9 cellular contexts compared by ENCODE assay signal in genomic region chr16:19210968-19211367, GRCh38.
DNase-seq lines count a peak whose midpoint lies in the region; ATAC-seq lines count a peak whose summit lies in the region.
"Had no signal": no experiment of that assay in that cellular context is flagged by ENCODE, and none has a peak within 500 bp of the region (broad histone marks: within the 10 kb centered on the region; RNA-seq: fewer than 3 reads in every experiment).

No MANE protein-coding gene starts in this region.

- DNase-seq in GM19240 (ENCODE audit: insufficient read length, low spot score) (peak; percentile 23), NOMO-1 (lab: John Stamatoyannopoulos, UW; ENCODE audit: unreplicated experiment in 2 of 2) (peak; percentile 56 to 72), islet precursor cell (no peak)
- no peak for DNase-seq in activated CD4-positive, alpha-beta T cell treated with anti-CD3 and anti-CD28 coated beads for 48 hours
- DNase-seq: NK-92 treated with Interleukin-12 subunit alpha and Interleukin-12 subunit beta, amount 100 ng/mL, for 24 hours; stimulated activated CD4-positive, alpha-beta T cell treated with anti-CD3 and anti-CD28 coated beads, Interleukin-4, amount 100 ng/mL, for 1 hour had no signal

- H3K36me3 Mint-ChIP-seq in stimulated activated memory B cell treated with anti-CD40 and anti-IgM and Interleukin-4, amounts not matched to agents 10 μg/mL and 1 μg/mL and 100 μg/mL, for 72 hours = peaks cover 61% of the 10 kb centered on the region

- peak overlapping the region; percentile 77 for H3K4me3 Mint-ChIP-seq in stimulated activated memory B cell treated with anti-CD40 and anti-IgM and Interleukin-4, amounts not matched to agents 10 μg/mL and 1 μg/mL and 100 μg/mL, for 72 hours

- peak overlapping the region; percentile 99 for H3K27ac Mint-ChIP-seq in stimulated activated memory B cell treated with anti-CD40 and anti-IgM and Interleukin-4, amounts not matched to agents 10 μg/mL and 1 μg/mL and 100 μg/mL, for 72 hours

- no peaks in the 10 kb centered on the region for H3K27me3 Mint-ChIP-seq in stimulated activated memory B cell treated with anti-CD40 and anti-IgM and Interleukin-4, amounts not matched to agents 10 μg/mL and 1 μg/mL and 100 μg/mL, for 72 hours

- ATAC-seq in HG02763 (IDR thresholded peaks at IDR 0.05; ENCODE audit: unreplicated experiment) (peak; percentile 31), GM19455 (IDR thresholded peaks at IDR 0.05; ENCODE audit: unreplicated experiment) (no peak)
- peak; percentile 79 for ATAC-seq in stimulated activated memory B cell treated with anti-CD40 and anti-IgM and Interleukin-4, amounts not matched to agents 10 μg/mL and 1 μg/mL and 100 μg/mL, for 72 hours

- peaks cover 65% of the 10 kb centered on the region for H3K4me1 Mint-ChIP-seq in stimulated activated memory B cell treated with anti-CD40 and anti-IgM and Interleukin-4, amounts not matched to agents 10 μg/mL and 1 μg/mL and 100 μg/mL, for 72 hours

- H3K9me3 Mint-ChIP-seq in stimulated activated memory B cell treated with anti-CD40 and anti-IgM and Interleukin-4, amounts not matched to agents 10 μg/mL and 1 μg/mL and 100 μg/mL, for 72 hours = peaks cover 28% of the 10 kb centered on the region

Comparison
In these comparisons a context has a peak if more than half of its experiments do, and no peak if none do; other contexts are left out.
1. DNase-seq: peak in GM19240 (single experiment) and NOMO-1 (2 of 2); none in activated CD4-positive, alpha-beta T cell treated with anti-CD3 and anti-CD28 coated beads for 48 hours (single experiment) and islet precursor cell (single experiment).